9 cellular contexts compared by ENCODE assay signal in genomic region chr12:89016970-89017778, GRCh38.
A peak's percentile ranks its signal among the peaks of the same experiment; 100 is the strongest.
DNase-seq lines count a peak whose midpoint lies in the region; ATAC-seq and TF ChIP-seq lines count a peak whose summit lies in the region.
"Had no signal": no experiment of that assay in that cellular context is flagged by ENCODE, and none has a peak within 500 bp of the region (broad histone marks: within the 10 kb centered on the region; RNA-seq: fewer than 3 reads in every experiment).

No MANE protein-coding gene starts in this region.

- 7 to 10% methylated on average over 21 of the region's 21 CpGs for WGBS in aorta, 2 donors

- intact Hi-C loops in mucosa of descending colon (cut with DNase I, micrococcal nuclease) (loop anchor here in 1 of 2 donors (5.0 kb wide), 1 partner anchor 450 kb away; no protein-coding TSS in a partner anchor), aorta (cut with DNase I) (loop anchor here (5.0 to 10.0 kb wide), 2 partner anchors 448 to 510 kb away; partner anchors contain the start of gene POC1B (in 1 of the 2))

- H3K4me1 ChIP-seq in HEK293 (ENCODE audit: control insufficient read depth, insufficient read depth, low read length) (peaks cover 12% of the 10 kb centered on the region), mucosa of descending colon (ENCODE audit: low read depth) (peaks cover 4% of the 10 kb centered on the region), aorta (ENCODE audit: control insufficient read depth in 1 of 2, insufficient read depth in 2 of 2, low read length in 2 of 2) (no peaks in the 10 kb centered on the region)
- H3K4me1 ChIP-seq: BLaER1 had no signal

- CTCF ChIA-PET in HEK293 (lab: Yijun Ruan, JAX): interaction anchor here (0.6 to 1.9 kb wide), 38 partner anchors 10 to 1926 kb away, joined by 3 to 23 read pairs (median 4); partner anchors contain the start of genes DUSP6, GALNT4 and POC1B

- H3K27ac ChIP-seq in HEK293 (ENCODE audit: extremely low read depth, low read depth, low read length) (no peak overlapping the region), aorta (ENCODE audit: low read depth in 1 of 2, low read length in 2 of 2) (no peak overlapping the region)
- H3K27ac ChIP-seq: BLaER1 had no signal

- H3K4me3 ChIP-seq in HEK293 (ENCODE audit: low read depth, low read length): peak overlapping the region; percentile 43
- H3K4me3 ChIP-seq in epithelial cell of proximal tubule (ENCODE audit: low read depth, low read length): peak overlapping the region; percentile 36
- H3K4me3 ChIP-seq in mucosa of descending colon: no peak overlapping the region
- H3K4me3 ChIP-seq in aorta (ENCODE audit: low read length in 2 of 2): no peak overlapping the region
- H3K4me3 ChIP-seq: BLaER1 had no signal

- TF ChIP-seq CTCF in HEK293 (tag by site-specific recombination; IDR thresholded peaks at IDR 0.05): peak; percentile 66; the same call in 1 of the 2 replicates
- peak; percentile 75 for TF ChIP-seq CTCF in epithelial cell of proximal tubule (conservative IDR thresholded peaks at IDR 0.05; ENCODE audit: low read depth, low read length)
- TF ChIP-seq CTCF in mucosa of descending colon (IDR thresholded peaks at IDR 0.05): peak; percentile 55

- ATAC-seq in mucosa of descending colon (peak; percentile 58), aorta (ENCODE audit: low FRiP score) (peak; percentile 70)

- no peaks in the 10 kb centered on the region for H3K9me3 ChIP-seq in HEK293 (ENCODE audit: control insufficient read depth, insufficient read depth, low read depth, low read length)
- no peaks in the 10 kb centered on the region for H3K9me3 ChIP-seq in mucosa of descending colon
- no peaks in the 10 kb centered on the region for H3K9me3 ChIP-seq in aorta (ENCODE audit: control insufficient read depth, low read length)
- H3K9me3 ChIP-seq: BLaER1 had no signal

- no peaks in the 10 kb centered on the region for H3K36me3 ChIP-seq in HEK293 (ENCODE audit: control insufficient read depth in 2 of 2, insufficient read depth in 1 of 2, low read length in 2 of 2)
- no peaks in the 10 kb centered on the region for H3K36me3 ChIP-seq in mucosa of descending colon (ENCODE audit: low read depth)
- no peaks in the 10 kb centered on the region for H3K36me3 ChIP-seq in aorta (ENCODE audit: control insufficient read depth in 1 of 2, insufficient read depth in 2 of 2, low read length in 1 of 2)
- H3K36me3 ChIP-seq: BLaER1 had no signal

- DNase-seq in DMS79 treated with DMSO at 0.1 percent for 48 hours (lab: John Stamatoyannopoulos, UW): peak; percentile 55
- no peak for DNase-seq in DMS79 (lab: John Stamatoyannopoulos, UW)
- DNase-seq in NCI-H2081 (lab: John Stamatoyannopoulos, UW): peak; percentile 82 to 83
- DNase-seq in T1000 (lab: John Stamatoyannopoulos, UW): peak; percentile 4
- peak; percentile 47 for DNase-seq in epithelial cell of proximal tubule (ENCODE audit: low read depth)
- DNase-seq in mucosa of descending colon: peak; percentile 24 to 80 (median 26)
- DNase-seq in aorta: peak in 1 of 2 donors; percentile 42

- POLR2A ChIA-PET in HEK293 (lab: Yijun Ruan, JAX): interaction anchor here (1.1 kb wide), 1 partner anchor 507 kb away, joined by 3 read pairs; the partner anchor contains the start of gene GALNT4

- no peaks in the 10 kb centered on the region for H3K27me3 ChIP-seq in aorta (ENCODE audit: control insufficient read depth in 1 of 2, insufficient read depth in 2 of 2, low read length in 1 of 2)
- H3K27me3 ChIP-seq: BLaER1 had no signal

TF ChIP-seq in HEK293, 187 proteins besides CTCF, POLR2A, EP300 and RAD21 (continues in another document):
- TF ChIP-seq ZNF600 (tag by site-specific recombination; IDR thresholded peaks at IDR 0.05) (peak; percentile 73), ZBTB8A (tag by site-specific recombination; IDR thresholded peaks at IDR 0.05) (0 out of 2 replicates have a peak, but pooled peaks have one; percentile 41), ZNF335 (tag by site-specific recombination; conservative IDR thresholded peaks at IDR 0.05) (peak; percentile 88), SP7 (tag by site-specific recombination; IDR thresholded peaks at IDR 0.05) (no peak; the same call in 1 of the 2 replicates), SP3 (tag by site-specific recombination; IDR thresholded peaks at IDR 0.05) (no peak), ZEB2 (tag by site-specific recombination; IDR thresholded peaks at IDR 0.05) (0 out of 2 replicates have a peak, but pooled peaks have one; percentile 24), ZNF121 (tag by site-specific recombination; IDR thresholded peaks at IDR 0.05) (no peak), PRDM6 (tag by site-specific recombination; IDR thresholded peaks at IDR 0.05) (peak; percentile 53; the same call in 1 of the 2 replicates), ZNF654 (tag by site-specific recombination; IDR thresholded peaks at IDR 0.05; ENCODE audit: low read depth) (peak; percentile 92), ZNF830 (tag by site-specific recombination; IDR thresholded peaks at IDR 0.05; ENCODE audit: low read depth) (no peak), ZNF112 (tag by site-specific recombination; IDR thresholded peaks at IDR 0.05) (no peak), ZSCAN30 (tag by site-specific recombination; IDR thresholded peaks at IDR 0.05) (no peak), PRDM1 (tag by site-specific recombination; IDR thresholded peaks at IDR 0.05) (peak; percentile 87), ZNF843 (tag by site-specific recombination; IDR thresholded peaks at IDR 0.05) (0 out of 2 replicates have a peak, but pooled peaks have one; percentile 26), KLF1 (tag by site-specific recombination; IDR thresholded peaks at IDR 0.05) (no peak), ZNF658 (tag by site-specific recombination; IDR thresholded peaks at IDR 0.05) (no peak), GLI2 (tag by site-specific recombination; IDR thresholded peaks at IDR 0.05; ENCODE audit: borderline replicate concordance, low read depth) (no peak), ZNF621 (tag by site-specific recombination; IDR thresholded peaks at IDR 0.05) (no peak), ZNF449 (tag by site-specific recombination; IDR thresholded peaks at IDR 0.05) (peak; percentile 43; the same call in 1 of the 2 replicates), ZBTB7A (tag by site-specific recombination; IDR thresholded peaks at IDR 0.05; ENCODE audit: low read depth) (no peak), ZBTB17 (tag by site-specific recombination; IDR thresholded peaks at IDR 0.05) (peak; percentile 89), ZFHX2 (tag by site-specific recombination; conservative IDR thresholded peaks at IDR 0.05) (peak; percentile 83), GLI4 (tag by site-specific recombination; IDR thresholded peaks at IDR 0.05) (no peak), GFI1B (tag by site-specific recombination; IDR thresholded peaks at IDR 0.05) (peak; percentile 75), ZNF514 (tag by site-specific recombination; IDR thresholded peaks at IDR 0.05) (no peak), ZNF366 (tag by site-specific recombination; conservative IDR thresholded peaks at IDR 0.05) (peak; percentile 26; the same call in 1 of the 2 replicates), ZNF660 (tag by site-specific recombination; IDR thresholded peaks at IDR 0.05) (peak; percentile 84)

Comparison
In these comparisons a context has a peak if more than half of its experiments do, and no peak if none do; other contexts are left out.
1. H3K4me3 ChIP-seq: peak in HEK293 (single experiment) and epithelial cell of proximal tubule (single experiment); none in mucosa of descending colon (single experiment) and aorta (0 of 2).
2. Peak in every context shown above with its lines, with median percentiles within 50 percentile points of each other: CTCF ChIP-seq.